In the genomic region with DNA sequence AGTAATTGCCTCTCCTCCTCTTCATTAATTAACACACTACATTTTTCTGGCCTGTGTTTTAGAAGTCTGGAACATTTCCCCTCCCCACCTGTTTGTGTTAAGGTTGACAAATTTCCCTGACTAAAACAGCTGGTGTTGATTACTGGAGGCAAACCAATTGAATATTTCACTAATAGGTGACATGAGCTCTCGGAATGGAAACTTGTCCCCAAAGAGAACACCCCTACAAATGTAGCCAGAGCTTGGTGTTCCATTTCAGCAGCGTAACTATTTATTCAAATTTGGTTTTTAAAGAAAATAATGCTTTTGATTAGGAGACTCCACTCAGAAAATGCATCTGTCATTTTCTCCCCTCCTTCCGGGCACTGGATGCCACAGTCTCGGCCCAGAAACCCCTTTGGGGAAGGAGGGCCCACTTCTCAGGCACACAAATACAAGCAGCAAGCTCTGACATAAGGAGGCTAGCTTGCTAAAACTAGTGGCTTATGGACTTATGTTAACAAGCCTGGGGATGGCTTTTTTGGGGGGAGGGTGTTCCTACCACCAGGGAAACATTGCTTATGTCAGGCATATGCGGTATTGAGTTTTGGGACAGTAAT, we compare ENCODE assay signal across 14 cellular contexts. TPM values are rescaled to one million over a fixed set of nuclear protein-coding genes. Genes with fewer than 3 reads are reported as not detected.
DNase-seq lines count a peak whose midpoint lies in the region; TF ChIP-seq lines count a peak whose summit lies in the region.
"Had no signal": no experiment of that assay in that cellular context is flagged by ENCODE, and none has a peak within 500 bp of the region (broad histone marks: within the 10 kb centered on the region; RNA-seq: fewer than 3 reads in every experiment).

No MANE protein-coding gene starts in this region.

- H3K27ac ChIP-seq in SK-N-SH (ENCODE audit: low read depth in 2 of 2, low read length in 1 of 2) (peak overlapping the region; percentile 53 to 95; a peak in 3 of 4 replicates), sigmoid colon (peak overlapping the region; percentile 87 to 97 (median 92))

- TF ChIP-seq CTCF in SK-N-SH (IDR thresholded peaks at IDR 0.05) (no peak), glutamatergic neuron (IDR thresholded peaks at IDR 0.05; ENCODE audit: partially characterized antibody, unreplicated experiment) (no peak), sigmoid colon (IDR thresholded peaks at IDR 0.05) (no peak)

- peaks cover 33% of the 10 kb centered on the region for H4K20me1 ChIP-seq in SK-N-SH (ENCODE audit: insufficient read depth)

- H3K36me3 Mint-ChIP-seq in glutamatergic neuron (ENCODE audit: unreplicated experiment) = no peaks in the 10 kb centered on the region
- H3K36me3 Mint-ChIP-seq in immature natural killer cell = peaks cover 0 to 4% (median 0%) of the 10 kb centered on the region in 3 donors

- H3K4me1 ChIP-seq in SK-N-SH (ENCODE audit: control insufficient read depth in 1 of 2, insufficient read depth in 2 of 2, low read depth in 1 of 2, low read length in 1 of 2) (peaks cover 13 to 28% of the 10 kb centered on the region in 2 experiments; a peak in 3 of 4 replicates), sigmoid colon (peaks cover 0 to 54% (median 34%) of the 10 kb centered on the region in 4 donors)

- no peak for TF ChIP-seq POLR2A in sigmoid colon (IDR thresholded peaks at IDR 0.05)

- WGBS in SK-N-SH (ENCODE audit: low lambda C conversion rate) = 13% methylated on average over 5 of the region's 5 CpGs
- 84 to 88% methylated on average over 5 of the region's 5 CpGs for WGBS in sigmoid colon, 2 donors

- peaks cover 15% of the 10 kb centered on the region for H3K4me1 Mint-ChIP-seq in glutamatergic neuron (ENCODE audit: low read depth, unreplicated experiment)
- H3K4me1 Mint-ChIP-seq in immature natural killer cell = peaks cover 8% of the 10 kb centered on the region in 2 donors

- no peak; the same call in 1 of the 2 replicates for TF ChIP-seq RAD21 in SK-N-SH (IDR thresholded peaks at IDR 0.05; ENCODE audit: low read length)

- peak overlapping the region; percentile 84 for H3K4me2 ChIP-seq in SK-N-SH

- no peak for TF ChIP-seq EP300 in SK-N-SH (IDR thresholded peaks at IDR 0.05; ENCODE audit: borderline replicate concordance in 1 of 2, low read depth in 1 of 2, low read length in 1 of 2)
- TF ChIP-seq EP300 in sigmoid colon (IDR thresholded peaks at IDR 0.05) = no peak

- H3K36me3 ChIP-seq in SK-N-SH (replicated peaks in 1 of 2; ENCODE audit: control insufficient read depth in 1 of 2, insufficient read depth in 2 of 2, low read length in 1 of 2) (no peaks in the 10 kb centered on the region), sigmoid colon (no peaks in the 10 kb centered on the region)

- H3K9me3 Mint-ChIP-seq in glutamatergic neuron (ENCODE audit: unreplicated experiment) (peaks cover 11% of the 10 kb centered on the region), immature natural killer cell (no peaks in the 10 kb centered on the region)
- H3K9me3 Mint-ChIP-seq: activated T-cell treated with anti-CD3 and anti-CD28 coated beads, Interleukin-2, amount 50 U/mL, for 4 hours had no signal

- no peaks in the 10 kb centered on the region for H3K9me2 ChIP-seq in SK-N-SH

- H3K27me3 Mint-ChIP-seq in glutamatergic neuron (ENCODE audit: unreplicated experiment) (peaks cover 5% of the 10 kb centered on the region), immature natural killer cell (ENCODE audit: low read depth in 3 of 3) (peaks cover 6 to 21% (median 10%) of the 10 kb centered on the region in 3 donors)

- H3K9me3 ChIP-seq in SK-N-SH (no peaks in the 10 kb centered on the region), sigmoid colon (no peaks in the 10 kb centered on the region)

- CTCF ChIA-PET in SK-N-SH (lab: Yijun Ruan, JAX) = interaction anchor here (0.6 to 9.1 kb wide), 17 partner anchors 9 to 703 kb away, joined by 3 to 217 read pairs (median 5); no protein-coding TSS in a partner anchor

- peak overlapping the region; percentile 83 for H3K9ac ChIP-seq in SK-N-SH

- H2AFZ ChIP-seq in SK-N-SH (ENCODE audit: low read depth) = no peak overlapping the region

- peaks cover 66% of the 10 kb centered on the region for H3K79me2 ChIP-seq in SK-N-SH (ENCODE audit: insufficient read depth)

- H3K27ac Mint-ChIP-seq in glutamatergic neuron (ENCODE audit: unreplicated experiment) (no peak overlapping the region), immature natural killer cell (no peak overlapping the region)

- no peaks in the 10 kb centered on the region for H3F3A ChIP-seq in SK-N-SH (replicated peaks; ENCODE audit: insufficient read depth)

- peak; percentile 30 for DNase-seq in EH (ENCODE audit: low read depth)
- DNase-seq in SK-N-SH = peak; percentile 36
- DNase-seq in glutamatergic neuron = no peak
- DNase-seq in sigmoid colon = no peak
- no peak for DNase-seq in NCI-H526 treated with DMSO at 0.1 percent for 48 hours (lab: John Stamatoyannopoulos, UW)
- DNase-seq in NCI-H1092 treated with DMSO at 0.1 percent for 48 hours (lab: John Stamatoyannopoulos, UW) = no peak
- no peak for DNase-seq in SHP77 treated with DMSO at 0.1 percent for 48 hours (lab: John Stamatoyannopoulos, UW)
- no peak for DNase-seq in immature natural killer cell
- DNase-seq: activated T-cell treated with anti-CD3 and anti-CD28 coated beads, Interleukin-2, amount 50 U/mL, for 4 hours; DND-41; effector CD8-positive, alpha-beta T cell; Karpas-422; small intestine; T1000 had no signal

- no peaks in the 10 kb centered on the region for H3K27me3 ChIP-seq in SK-N-SH (ENCODE audit: insufficient read depth)
- no peaks in the 10 kb centered on the region for H3K27me3 ChIP-seq in sigmoid colon

- POLR2A ChIA-PET in SK-N-SH (lab: Yijun Ruan, JAX) = interaction anchor here (0.7 to 4.5 kb wide), 5 partner anchors 10 to 228 kb away, joined by 3 to 41 read pairs (median 9); no protein-coding TSS in a partner anchor

- H3K4me3 ChIP-seq in SK-N-SH (ENCODE audit: low read depth in 2 of 2, low read length in 1 of 2) = peak overlapping the region; percentile 80 to 97
- peak overlapping the region; percentile 59 to 96 (median 86) for H3K4me3 ChIP-seq in sigmoid colon

- H3K4me3 Mint-ChIP-seq in glutamatergic neuron (ENCODE audit: unreplicated experiment) (peak overlapping the region; percentile 95), immature natural killer cell (no peak overlapping the region)

- intact Hi-C loops in sigmoid colon (cut with DNase I) = loop anchor here (5.0 kb wide), 4 partner anchors 104 to 759 kb away; a partner anchor contains a TSS

TF ChIP-seq in SK-N-SH, 30 proteins besides CTCF, POLR2A, EP300 and RAD21:
- TF ChIP-seq, protein P1, sequence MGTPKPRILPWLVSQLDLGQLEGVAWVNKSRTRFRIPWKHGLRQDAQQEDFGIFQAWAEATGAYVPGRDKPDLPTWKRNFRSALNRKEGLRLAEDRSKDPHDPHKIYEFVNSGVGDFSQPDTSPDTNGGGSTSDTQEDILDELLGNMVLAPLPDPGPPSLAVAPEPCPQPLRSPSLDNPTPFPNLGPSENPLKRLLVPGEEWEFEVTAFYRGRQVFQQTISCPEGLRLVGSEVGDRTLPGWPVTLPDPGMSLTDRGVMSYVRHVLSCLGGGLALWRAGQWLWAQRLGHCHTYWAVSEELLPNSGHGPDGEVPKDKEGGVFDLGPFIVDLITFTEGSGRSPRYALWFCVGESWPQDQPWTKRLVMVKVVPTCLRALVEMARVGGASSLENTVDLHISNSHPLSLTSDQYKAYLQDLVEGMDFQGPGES (IDR thresholded peaks at IDR 0.05; ENCODE audit: low read depth, low read length) = no peak
- TF ChIP-seq TCF12 (IDR thresholded peaks at IDR 0.05) (peak; percentile 60; the same call in 1 of the 2 replicates), SIN3A (IDR thresholded peaks at IDR 0.05; ENCODE audit: borderline replicate concordance, low read depth, low read length) (0 out of 2 replicates have a peak, but pooled peaks have one; percentile 59), POLR2AphosphoS5 (IDR thresholded peaks at IDR 0.05; ENCODE audit: low read depth, low read length) (no peak)

RNA-seq across cellular contexts. Expression of a gene that starts 2.2 kb away (rescaled TPM):
- polyA plus RNA-seq in SK-N-SH (2012; rRNA removed) = 5.8 and 8.8 TPM in 2 replicates
- 7.7 and 8.0 TPM in 2 replicates for polyA plus RNA-seq in SK-N-SH (2012; cell fraction: cytosol; rRNA removed)
- polyA plus RNA-seq in SK-N-SH (2012; cell fraction: nucleus; rRNA removed) = 17.7 and 23.3 TPM in 2 replicates
- total RNA-seq in glutamatergic neuron (ENCODE audit: unreplicated experiment) = 23.3 TPM
- 10 to 100 TPM; 53.2 to 69.0 (median 64.2) TPM for total RNA-seq in sigmoid colon
- polyA plus RNA-seq in sigmoid colon = 1 to 10 TPM in 1 of 3 donors, under 1 TPM in 2; 0.46 to 3.1 (median 0.60) TPM
- polyA plus RNA-seq in immature natural killer cell = not detected

Comparison
In these comparisons a context has a peak if more than half of its experiments do, and no peak if none do; other contexts are left out.
1. DNase-seq: peak in EH (single experiment) and SK-N-SH (single experiment); none in glutamatergic neuron (single experiment), sigmoid colon (single experiment), NCI-H526 treated with DMSO at 0.1 percent for 48 hours (single experiment), NCI-H1092 treated with DMSO at 0.1 percent for 48 hours (single experiment), SHP77 treated with DMSO at 0.1 percent for 48 hours (single experiment) and immature natural killer cell (0 of 3).